Comparison of ENCODE assay signal across 19 cellular contexts in the genomic region with DNA sequence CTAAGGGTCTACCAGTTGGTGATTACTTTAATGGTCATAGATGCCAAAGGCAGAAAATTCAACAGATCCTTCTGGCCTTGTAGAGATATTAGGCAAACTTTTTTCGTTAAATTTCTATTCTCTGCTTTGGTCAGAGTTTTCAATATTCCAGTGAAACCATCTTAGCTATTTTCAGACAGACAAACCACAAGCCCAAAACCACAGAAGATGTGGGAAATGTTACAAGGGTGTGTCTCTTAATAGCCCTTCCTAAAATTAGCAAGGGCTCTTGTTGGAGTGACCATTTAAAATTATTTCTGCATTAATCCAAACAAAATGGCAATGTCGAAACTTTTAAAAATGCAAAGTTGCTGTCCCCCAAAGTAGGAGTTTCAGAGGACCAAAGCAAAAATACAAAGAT.
"Had no signal": no experiment of that assay in that cellular context is flagged by ENCODE, and none has a peak within 500 bp of the region (broad histone marks: within the 10 kb centered on the region; RNA-seq: fewer than 3 reads in every experiment).

No MANE protein-coding gene starts in this region.

- H3K27ac Mint-ChIP-seq: activated naive CD8-positive, alpha-beta T cell; stimulated activated effector memory CD8-positive, alpha-beta T cell treated with anti-CD3 and anti-CD28 coated beads, Interleukin-12 subunit alpha, Interleukin-12 subunit beta, amount 100 ng/mL, for 72 hours had no signal

- H3K4me3 ChIP-seq: body of pancreas, coronary artery, gastrocnemius medialis, heart left ventricle, lower lobe of right lung, psoas muscle, sigmoid colon, thoracic aorta had no signal

- H3K36me3 Mint-ChIP-seq: activated naive CD8-positive, alpha-beta T cell; stimulated activated effector memory CD8-positive, alpha-beta T cell treated with anti-CD3 and anti-CD28 coated beads, Interleukin-12 subunit alpha, Interleukin-12 subunit beta, amount 100 ng/mL, for 72 hours had no signal

- H3K27me3 ChIP-seq: body of pancreas, gastrocnemius medialis, sigmoid colon had no signal

- H3K4me1 ChIP-seq: body of pancreas, gastrocnemius medialis, psoas muscle had no signal

- ATAC-seq: body of pancreas; gastrocnemius medialis; heart left ventricle; left cardiac atrium; lower lobe of right lung; psoas muscle; stimulated activated effector memory CD8-positive, alpha-beta T cell treated with anti-CD3 and anti-CD28 coated beads, Interleukin-12 subunit alpha, Interleukin-12 subunit beta, amount 100 ng/mL, for 72 hours had no signal

- DNase-seq: activated CD4-positive, alpha-beta T cell treated with anti-CD3 and anti-CD28 coated beads, Interleukin-2, amount 50 U/mL, for 1 hour; activated CD4-positive, CD25-positive, alpha-beta regulatory T cell; activated CD8-positive, alpha-beta memory T cell treated with anti-CD3 and anti-CD28 coated beads for 24 hours; activated gamma-delta T cell treated with Interleukin-2 at 50 U/mL for 16 hours; amniotic stem cell; body of pancreas; caudate nucleus; effector CD8-positive, alpha-beta T cell; gastrocnemius medialis; heart left ventricle; left cardiac atrium; lower lobe of right lung; psoas muscle; sigmoid colon had no signal

- H3K36me3 ChIP-seq: gastrocnemius medialis, heart left ventricle, lower lobe of right lung, sigmoid colon, thoracic aorta had no signal

- H3K27ac ChIP-seq: body of pancreas, gastrocnemius medialis, lower lobe of right lung, psoas muscle, sigmoid colon, thoracic aorta had no signal

- H3K4me1 Mint-ChIP-seq: stimulated activated effector memory CD8-positive, alpha-beta T cell treated with anti-CD3 and anti-CD28 coated beads, Interleukin-12 subunit alpha, Interleukin-12 subunit beta, amount 100 ng/mL, for 72 hours had no signal

- H3K9me3 ChIP-seq: body of pancreas, lower lobe of right lung, psoas muscle, sigmoid colon, thoracic aorta had no signal

- H3K4me3 Mint-ChIP-seq: activated naive CD8-positive, alpha-beta T cell; neural crest cell; stimulated activated effector memory CD8-positive, alpha-beta T cell treated with anti-CD3 and anti-CD28 coated beads, Interleukin-12 subunit alpha, Interleukin-12 subunit beta, amount 100 ng/mL, for 72 hours had no signal
